Comparison of ENCODE assay signal across 14 cellular contexts in genomic region chr1:10506677-10507047, GRCh38. TPM values are rescaled to one million over a fixed set of nuclear protein-coding genes. Genes with fewer than 3 reads are reported as not detected.
DNase-seq lines count a peak whose midpoint lies in the region; ATAC-seq and TF ChIP-seq lines count a peak whose summit lies in the region.
"Had no signal": no experiment of that assay in that cellular context is flagged by ENCODE, and none has a peak within 500 bp of the region (broad histone marks: within the 10 kb centered on the region; RNA-seq: fewer than 3 reads in every experiment).

No MANE protein-coding gene starts in this region.

- TF ChIP-seq CTCF in CD8-positive, alpha-beta T cell (IDR thresholded peaks at IDR 0.05): no peak

- peaks cover 22 to 47% (median 42%) of the 10 kb centered on the region in 4 donors for H3K4me1 Mint-ChIP-seq in CD4-positive, CD25-positive, alpha-beta regulatory T cell
- H3K4me1 Mint-ChIP-seq in CD8-positive, alpha-beta T cell (ENCODE audit: low read depth): peaks cover 43% of the 10 kb centered on the region
- peaks cover 35% of the 10 kb centered on the region for H3K4me1 Mint-ChIP-seq in T-helper 17 cell

- ATAC-seq in CD4-positive, CD25-positive, alpha-beta regulatory T cell (ENCODE audit: low read depth in 2 of 2): no peak
- no peak for ATAC-seq in CD8-positive, alpha-beta T cell
- no peak for ATAC-seq in T-helper 17 cell
- peak; percentile 47 for ATAC-seq in left colon
- no peak for ATAC-seq in stimulated activated naive CD8-positive, alpha-beta T cell treated with anti-CD3 and anti-CD28 coated beads, Interleukin-15, Interleukin-2, amounts not matched to agents 100 U/mL and 50 U/mL, for 24 hours
- ATAC-seq in left ventricle myocardium superior: no peak

- no peaks in the 10 kb centered on the region for H3K36me3 ChIP-seq in CD4-positive, CD25-positive, alpha-beta regulatory T cell (ENCODE audit: control insufficient read depth, insufficient read depth, low read length)
- no peaks in the 10 kb centered on the region for H3K36me3 ChIP-seq in CD8-positive, alpha-beta T cell (ENCODE audit: insufficient read depth, low read length)
- H3K36me3 ChIP-seq: BLaER1 treated with 17β-estradiol and CSF1 and Interleukin-3, amounts not matched to agents 10 nM and 100 nM had no signal

- no peaks in the 10 kb centered on the region for H3K9me3 Mint-ChIP-seq in CD4-positive, CD25-positive, alpha-beta regulatory T cell
- H3K9me3 Mint-ChIP-seq in CD8-positive, alpha-beta T cell: no peaks in the 10 kb centered on the region
- H3K9me3 Mint-ChIP-seq: CD8-positive, alpha-beta memory T cell had no signal

- H3K27me3 ChIP-seq in CD4-positive, CD25-positive, alpha-beta regulatory T cell (ENCODE audit: control insufficient read depth, insufficient read depth, low read length): no peaks in the 10 kb centered on the region
- no peaks in the 10 kb centered on the region for H3K27me3 ChIP-seq in CD8-positive, alpha-beta T cell (ENCODE audit: insufficient read depth, low read length)
- H3K27me3 ChIP-seq: BLaER1 treated with 17β-estradiol and CSF1 and Interleukin-3, amounts not matched to agents 10 nM and 100 nM had no signal

- H3K4me1 ChIP-seq in CD4-positive, CD25-positive, alpha-beta regulatory T cell (ENCODE audit: control insufficient read depth, insufficient read depth, low read length, poor library complexity, severe bottlenecking): peaks cover 44% of the 10 kb centered on the region
- peaks cover 29% of the 10 kb centered on the region for H3K4me1 ChIP-seq in CD8-positive, alpha-beta T cell (ENCODE audit: insufficient read depth, low read length)

- H3K9me3 ChIP-seq in CD4-positive, CD25-positive, alpha-beta regulatory T cell (ENCODE audit: control insufficient read depth in 2 of 2, low read length in 2 of 2): no peaks in the 10 kb centered on the region
- H3K9me3 ChIP-seq in CD8-positive, alpha-beta T cell (ENCODE audit: low read length): no peaks in the 10 kb centered on the region
- H3K9me3 ChIP-seq in T-helper 17 cell (ENCODE audit: control insufficient read depth, low read length, poor library complexity, severe bottlenecking): no peaks in the 10 kb centered on the region
- H3K9me3 ChIP-seq: BLaER1 treated with 17β-estradiol and CSF1 and Interleukin-3, amounts not matched to agents 10 nM and 100 nM; Caco-2 had no signal

- peak overlapping the region in 1 of 4 donors; percentile 21 for H3K4me3 Mint-ChIP-seq in CD4-positive, CD25-positive, alpha-beta regulatory T cell
- H3K4me3 Mint-ChIP-seq in CD8-positive, alpha-beta T cell: no peak overlapping the region
- no peak overlapping the region for H3K4me3 Mint-ChIP-seq in T-helper 17 cell
- H3K4me3 Mint-ChIP-seq: CD8-positive, alpha-beta memory T cell had no signal

- intact Hi-C loops in CD8-positive, alpha-beta T cell (cut with DNase I, micrococcal nuclease): loop anchor here (1.0 to 5.0 kb wide), 3 partner anchors 11 to 406 kb away; no protein-coding TSS in a partner anchor
- intact Hi-C loops in left colon (cut with DNase I, micrococcal nuclease) (no loop called here), left ventricle myocardium superior (cut with micrococcal nuclease) (no loop called here)

- POLR2A ChIA-PET in CD8-positive, alpha-beta T cell (lab: Charles Lee): interaction anchor here (2.1 kb wide), 1 partner anchor 12 kb away, joined by 7 read pairs; no protein-coding TSS in a partner anchor

- CTCF ChIA-PET in CD8-positive, alpha-beta T cell (lab: Charles Lee): interaction anchor here (0.6 to 9.7 kb wide), 14 partner anchors 10 to 435 kb away, joined by 3 to 135 read pairs (median 6); no protein-coding TSS in a partner anchor

- DNase-seq in CD4-positive, CD25-positive, alpha-beta regulatory T cell: no peak
- DNase-seq in CD8-positive, alpha-beta T cell: no peak
- DNase-seq in T-helper 17 cell: no peak
- no peak for DNase-seq in left colon
- no peak for DNase-seq in stimulated activated naive CD8-positive, alpha-beta T cell treated with anti-CD3 and anti-CD28 coated beads, Interleukin-15, Interleukin-2, amounts not matched to agents 100 U/mL and 50 U/mL, for 24 hours
- DNase-seq in NCI-H1417 treated with DMSO at 0.1 percent for 48 hours (lab: John Stamatoyannopoulos, UW): no peak
- DNase-seq in left ventricle myocardium superior: no peak
- no peak for DNase-seq in NCI-H1694 (lab: John Stamatoyannopoulos, UW)
- DNase-seq: ACHN, Caco-2, IMR-90 had no signal

- peaks cover 2% of the 10 kb centered on the region for H3K36me3 Mint-ChIP-seq in CD4-positive, CD25-positive, alpha-beta regulatory T cell
- peaks cover 6% of the 10 kb centered on the region for H3K36me3 Mint-ChIP-seq in CD8-positive, alpha-beta T cell
- no peaks in the 10 kb centered on the region for H3K36me3 Mint-ChIP-seq in T-helper 17 cell (ENCODE audit: low read depth)

- no peak overlapping the region for H3K27ac ChIP-seq in CD4-positive, CD25-positive, alpha-beta regulatory T cell (ENCODE audit: insufficient read depth, low read length, poor library complexity, severe bottlenecking)
- no peak overlapping the region for H3K27ac ChIP-seq in CD8-positive, alpha-beta T cell (ENCODE audit: low read depth, low read length)
- H3K27ac ChIP-seq: BLaER1 treated with 17β-estradiol and CSF1 and Interleukin-3, amounts not matched to agents 10 nM and 100 nM had no signal

- no peaks in the 10 kb centered on the region for H3K27me3 Mint-ChIP-seq in CD4-positive, CD25-positive, alpha-beta regulatory T cell
- no peaks in the 10 kb centered on the region for H3K27me3 Mint-ChIP-seq in CD8-positive, alpha-beta T cell (ENCODE audit: low read depth)
- no peaks in the 10 kb centered on the region for H3K27me3 Mint-ChIP-seq in T-helper 17 cell
- H3K27me3 Mint-ChIP-seq: CD8-positive, alpha-beta memory T cell had no signal

- H3K4me3 ChIP-seq in CD4-positive, CD25-positive, alpha-beta regulatory T cell (ENCODE audit: low read depth, low read length): no peak overlapping the region
- H3K4me3 ChIP-seq in CD8-positive, alpha-beta T cell (ENCODE audit: low read depth, low read length): no peak overlapping the region
- H3K4me3 ChIP-seq: BLaER1 treated with 17β-estradiol and CSF1 and Interleukin-3, amounts not matched to agents 10 nM and 100 nM had no signal

- peak overlapping the region in 2 of 3 donors; percentile 32 to 46 for H3K27ac Mint-ChIP-seq in CD4-positive, CD25-positive, alpha-beta regulatory T cell
- H3K27ac Mint-ChIP-seq in CD8-positive, alpha-beta T cell: peak overlapping the region; percentile 39
- peak overlapping the region; percentile 54 for H3K27ac Mint-ChIP-seq in T-helper 17 cell

RNA-seq across cellular contexts. Expression of gene PEX14, which starts 31.9 kb away (rescaled TPM):
- 22.4 TPM for total RNA-seq in CD4-positive, CD25-positive, alpha-beta regulatory T cell
- polyA plus RNA-seq in CD4-positive, CD25-positive, alpha-beta regulatory T cell: 1 to 10 TPM; 3.5 to 5.2 (median 4.4) TPM
- 10 to 100 TPM; 13.5 to 14.2 TPM for total RNA-seq in CD8-positive, alpha-beta T cell
- total RNA-seq in T-helper 17 cell: 10 to 100 TPM; 16.0 TPM
- total RNA-seq in left colon: 10 to 100 TPM; 19.7 to 21.5 TPM
- total RNA-seq in left ventricle myocardium superior: 21.0 TPM

RNA-seq across cellular contexts. Expression of gene DFFA, which starts 34.3 kb away (rescaled TPM):
- 19.2 TPM for total RNA-seq in CD4-positive, CD25-positive, alpha-beta regulatory T cell
- polyA plus RNA-seq in CD4-positive, CD25-positive, alpha-beta regulatory T cell: 10 to 100 TPM; 16.3 to 21.4 (median 18.5) TPM
- total RNA-seq in CD8-positive, alpha-beta T cell: 10 to 100 TPM in 1 of 2 experiments, 1 to 10 TPM in 1; 10.0 to 10.4 TPM
- total RNA-seq in T-helper 17 cell (10 to 100 TPM; 14.6 to 15.1 TPM), left colon (10 to 100 TPM; 22.6 to 26.8 TPM), left ventricle myocardium superior (22.4 TPM)

RNA-seq across cellular contexts. Expression of gene CORT, which starts 56.8 kb away (rescaled TPM):
- total RNA-seq in CD4-positive, CD25-positive, alpha-beta regulatory T cell: not detected
- polyA plus RNA-seq in CD4-positive, CD25-positive, alpha-beta regulatory T cell: not detected
- total RNA-seq in CD8-positive, alpha-beta T cell: under 1 TPM in 1 of 2 experiments, not detected in 1; 0.38 TPM
- total RNA-seq in T-helper 17 cell (under 1 TPM; 0.42 to 0.52 TPM), left colon (under 1 TPM; 0.34 to 0.52 TPM), left ventricle myocardium superior (not detected)
- total RNA-seq: A172, Caco-2, IMR-90 had no signal
- polyA plus RNA-seq: CD8-positive, alpha-beta memory T cell had no signal

Comparison
In these comparisons a context has a peak if more than half of its experiments do, and no peak if none do; other contexts are left out.
1. intact Hi-C loops: an anchor here in CD8-positive, alpha-beta T cell (1.0 to 5.0 kb wide); none called in left colon and left ventricle myocardium superior.